In genomic region chr4:105210901-105211300, GRCh38 we compare ENCODE assay signal across 23 cellular contexts.
DNase-seq lines count a peak whose midpoint lies in the region; ATAC-seq and TF ChIP-seq lines count a peak whose summit lies in the region.
"Had no signal": no experiment of that assay in that cellular context is flagged by ENCODE, and none has a peak within 500 bp of the region (broad histone marks: within the 10 kb centered on the region; RNA-seq: fewer than 3 reads in every experiment).

No MANE protein-coding gene starts in this region.

- no peak overlapping the region for H3K4me2 ChIP-seq in hepatocyte
- H3K4me2 ChIP-seq in smooth muscle cell: no peak overlapping the region
- no peak overlapping the region for H3K4me2 ChIP-seq in SK-N-SH

- H3K9me2 ChIP-seq in hepatocyte (replicated peaks; ENCODE audit: insufficient read depth) (no peaks in the 10 kb centered on the region), SK-N-SH (no peaks in the 10 kb centered on the region)

- H3K27me3 Mint-ChIP-seq in IgD-negative memory B cell: no peaks in the 10 kb centered on the region
- no peaks in the 10 kb centered on the region for H3K27me3 Mint-ChIP-seq in chondrocyte (ENCODE audit: low read depth)

- H3K4me1 Mint-ChIP-seq in IgD-negative memory B cell: peaks cover 15 to 37% (median 33%) of the 10 kb centered on the region in 3 donors
- H3K4me1 Mint-ChIP-seq in chondrocyte (ENCODE audit: low read depth): peaks cover 17% of the 10 kb centered on the region

- POLR2A ChIA-PET in SK-N-SH (lab: Yijun Ruan, JAX): no interaction called here
- POLR2A ChIA-PET in HEK293T (lab: Yijun Ruan, JAX): no interaction called here

- H3K27me3 ChIP-seq in hepatocyte: no peaks in the 10 kb centered on the region
- no peaks in the 10 kb centered on the region for H3K27me3 ChIP-seq in smooth muscle cell (ENCODE audit: low read depth)
- no peaks in the 10 kb centered on the region for H3K27me3 ChIP-seq in SK-N-SH (ENCODE audit: insufficient read depth)
- H3K27me3 ChIP-seq: ovary, SJSA1 had no signal

- peak; percentile 69 for ATAC-seq in GM18909 (IDR thresholded peaks at IDR 0.05; ENCODE audit: poor library complexity, unreplicated experiment)
- ATAC-seq: CD8-positive, alpha-beta T cell; lower lobe of right lung; sciatic nerve had no signal

- H3K27ac ChIP-seq in hepatocyte: peak overlapping the region; percentile 14
- H3K27ac ChIP-seq in smooth muscle cell (ENCODE audit: low read depth): peak overlapping the region; percentile 30
- H3K27ac ChIP-seq in SK-N-SH (ENCODE audit: low read depth in 2 of 2, low read length in 1 of 2): no peak overlapping the region
- H3K27ac ChIP-seq: lower lobe of right lung, ovary, SJSA1, WERI-Rb-1 had no signal

- DNase-seq in hepatocyte (ENCODE audit: low spot score) (peak; percentile 15), smooth muscle cell (lab: John Stamatoyannopoulos, UW; ENCODE audit: unreplicated experiment) (no peak), chondrocyte (ENCODE audit: low spot score) (no peak), NCI-H524 treated with DMSO at 0.1 percent for 48 hours (lab: John Stamatoyannopoulos, UW) (no peak), SK-N-SH (no peak), HEK293T (ENCODE audit: extremely low spot score) (no peak)
- DNase-seq: activated CD8-positive, alpha-beta memory T cell treated with anti-CD3 and anti-CD28 coated beads, Interleukin-2, amount 50 U/mL, for 4 hours; CD8-positive, alpha-beta T cell; DMS53; GF-D8; H9; immature natural killer cell; lower lobe of right lung; MM.1S; NCI-H1694 treated with DMSO at 0.1 percent for 48 hours; NCI-H226; ovary; WERI-Rb-1 had no signal

- TF ChIP-seq RAD21 in SK-N-SH (IDR thresholded peaks at IDR 0.05; ENCODE audit: low read length): no peak

- H3K79me2 ChIP-seq in hepatocyte (peaks cover 27% of the 10 kb centered on the region), smooth muscle cell (ENCODE audit: low read depth) (no peaks in the 10 kb centered on the region), SK-N-SH (ENCODE audit: insufficient read depth) (peaks cover 33% of the 10 kb centered on the region; the same call in 1 of the 2 replicates)

- H3K4me3 Mint-ChIP-seq in IgD-negative memory B cell: no peak overlapping the region
- H3K4me3 Mint-ChIP-seq in chondrocyte (ENCODE audit: unreplicated experiment): no peak overlapping the region
- H3K4me3 Mint-ChIP-seq: CD8-positive, alpha-beta T cell; H9; immature natural killer cell; T-helper 2 cell treated with Interferon-gamma antibody and Interleukin-4, amounts not matched to agents 5 μg/mL and 100 μg/mL, for 36 hours had no signal

- no peak overlapping the region for H3K9ac ChIP-seq in smooth muscle cell (ENCODE audit: low read depth)
- H3K9ac ChIP-seq in SK-N-SH: no peak overlapping the region

- no peak for TF ChIP-seq CTCF in hepatocyte (IDR thresholded peaks at IDR 0.05; ENCODE audit: poor library complexity)
- no peak for TF ChIP-seq CTCF in smooth muscle cell (IDR thresholded peaks at IDR 0.05; ENCODE audit: borderline replicate concordance, insufficient read depth, poor library complexity, severe bottlenecking)
- TF ChIP-seq CTCF in chondrocyte (IDR thresholded peaks at IDR 0.05): no peak
- TF ChIP-seq CTCF in SK-N-SH (IDR thresholded peaks at IDR 0.05): no peak

- H3K4me3 ChIP-seq in hepatocyte: no peak overlapping the region
- no peak overlapping the region for H3K4me3 ChIP-seq in smooth muscle cell
- no peak overlapping the region for H3K4me3 ChIP-seq in SK-N-SH (ENCODE audit: low read depth in 2 of 2, low read length in 1 of 2)
- H3K4me3 ChIP-seq: lower lobe of right lung, ovary, SJSA1 had no signal

- H3F3A ChIP-seq in smooth muscle cell (ENCODE audit: low read depth) (no peaks in the 10 kb centered on the region), SK-N-SH (replicated peaks; ENCODE audit: insufficient read depth) (peaks cover 4% of the 10 kb centered on the region)

- 71% methylated on average over 1 of the region's 1 CpG for WGBS in hepatocyte (ENCODE audit: low lambda C conversion rate, missing lambda C conversion rate)
- WGBS in smooth muscle cell (ENCODE audit: low lambda C conversion rate): 82% methylated on average over 1 of the region's 1 CpG
- 97% methylated on average over 1 of the region's 1 CpG for WGBS in SK-N-SH (ENCODE audit: low lambda C conversion rate)

- H3K9me3 ChIP-seq in hepatocyte (ENCODE audit: low read depth) (no peaks in the 10 kb centered on the region), smooth muscle cell (replicated peaks; ENCODE audit: low read depth) (no peaks in the 10 kb centered on the region), SK-N-SH (no peaks in the 10 kb centered on the region)
- H3K9me3 ChIP-seq: lower lobe of right lung, ovary, SJSA1 had no signal

- peak overlapping the region in 2 of 3 donors; percentile 4 to 8 for H3K27ac Mint-ChIP-seq in IgD-negative memory B cell
- H3K27ac Mint-ChIP-seq in chondrocyte (ENCODE audit: unreplicated experiment): no peak overlapping the region
- H3K27ac Mint-ChIP-seq: CD8-positive, alpha-beta T cell; H9; T-helper 2 cell treated with Interferon-gamma antibody and Interleukin-4, amounts not matched to agents 5 μg/mL and 100 μg/mL, for 36 hours had no signal

- H3K4me1 ChIP-seq in hepatocyte (ENCODE audit: insufficient read depth) (no peaks in the 10 kb centered on the region), smooth muscle cell (ENCODE audit: low read depth) (peaks cover 4% of the 10 kb centered on the region), SK-N-SH (ENCODE audit: control insufficient read depth in 1 of 2, insufficient read depth in 2 of 2, low read depth in 1 of 2, low read length in 1 of 2) (peaks cover 2 to 11% of the 10 kb centered on the region in 2 experiments; a peak in 2 of 4 replicates)
- H3K4me1 ChIP-seq: lower lobe of right lung had no signal

- no peaks in the 10 kb centered on the region for H4K20me1 ChIP-seq in hepatocyte (ENCODE audit: insufficient read depth, poor library complexity, severe bottlenecking)
- peaks cover 60% of the 10 kb centered on the region for H4K20me1 ChIP-seq in smooth muscle cell (ENCODE audit: low read depth)
- H4K20me1 ChIP-seq in SK-N-SH (ENCODE audit: insufficient read depth): no peaks in the 10 kb centered on the region; the same call in 1 of the 2 replicates

- H3K9me3 Mint-ChIP-seq in IgD-negative memory B cell: no peaks in the 10 kb centered on the region
- H3K9me3 Mint-ChIP-seq in chondrocyte (ENCODE audit: low read depth): no peaks in the 10 kb centered on the region
- H3K9me3 Mint-ChIP-seq: CD8-positive, alpha-beta T cell; H9; immature natural killer cell; T-helper 2 cell treated with Interferon-gamma antibody and Interleukin-4, amounts not matched to agents 5 μg/mL and 100 μg/mL, for 36 hours had no signal

- CTCF ChIA-PET in SK-N-SH (lab: Yijun Ruan, JAX): no interaction called here
- CTCF ChIA-PET in HEK293T (lab: Yijun Ruan, JAX): no interaction called here

- H3K36me3 Mint-ChIP-seq in IgD-negative memory B cell: peaks cover 6% of the 10 kb centered on the region
- peaks cover 3% of the 10 kb centered on the region for H3K36me3 Mint-ChIP-seq in chondrocyte (ENCODE audit: low read depth)

- no peaks in the 10 kb centered on the region for H3K36me3 ChIP-seq in hepatocyte (replicated peaks; ENCODE audit: insufficient read depth, low read depth)
- no peaks in the 10 kb centered on the region for H3K36me3 ChIP-seq in smooth muscle cell (ENCODE audit: low read depth)
- H3K36me3 ChIP-seq in SK-N-SH (replicated peaks in 1 of 2; ENCODE audit: control insufficient read depth in 1 of 2, insufficient read depth in 2 of 2, low read length in 1 of 2): peaks cover 0 to 2% of the 10 kb centered on the region in 2 experiments
- H3K36me3 ChIP-seq: lower lobe of right lung, ovary, SJSA1, WERI-Rb-1 had no signal

- no peak overlapping the region for H2AFZ ChIP-seq in hepatocyte
- H2AFZ ChIP-seq in smooth muscle cell (ENCODE audit: low read depth): no peak overlapping the region
- H2AFZ ChIP-seq in SK-N-SH (ENCODE audit: low read depth): no peak overlapping the region

- no peak for TF ChIP-seq EP300 in SK-N-SH (IDR thresholded peaks at IDR 0.05; ENCODE audit: borderline replicate concordance in 1 of 2, low read depth in 1 of 2, low read length in 1 of 2)

TF ChIP-seq in SK-N-SH, 30 proteins besides CTCF, POLR2A, EP300 and RAD21 (continues in another document):
- TF ChIP-seq, protein P1, sequence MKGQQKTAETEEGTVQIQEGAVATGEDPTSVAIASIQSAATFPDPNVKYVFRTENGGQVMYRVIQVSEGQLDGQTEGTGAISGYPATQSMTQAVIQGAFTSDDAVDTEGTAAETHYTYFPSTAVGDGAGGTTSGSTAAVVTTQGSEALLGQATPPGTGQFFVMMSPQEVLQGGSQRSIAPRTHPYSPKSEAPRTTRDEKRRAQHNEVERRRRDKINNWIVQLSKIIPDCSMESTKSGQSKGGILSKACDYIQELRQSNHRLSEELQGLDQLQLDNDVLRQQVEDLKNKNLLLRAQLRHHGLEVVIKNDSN (IDR thresholded peaks at IDR 0.05; ENCODE audit: borderline replicate concordance, low read depth): no peak
- TF ChIP-seq TEAD4 (IDR thresholded peaks at IDR 0.05; ENCODE audit: borderline replicate concordance, insufficient read depth) (no peak), RXRA (IDR thresholded peaks at IDR 0.05; ENCODE audit: borderline replicate concordance, low read depth) (no peak), SMC3 (IDR thresholded peaks at IDR 0.05; ENCODE audit: low read depth, low read length) (no peak), YY1 (IDR thresholded peaks at IDR 0.05; ENCODE audit: low read depth) (no peak)

TF ChIP-seq in HEK293T, 16 proteins besides CTCF, POLR2A, EP300 and RAD21:
- TF ChIP-seq SUZ12 (IDR thresholded peaks at IDR 0.05) (no peak), ARNT (IDR thresholded peaks at IDR 0.05) (no peak), CTBP1 (IDR thresholded peaks at IDR 0.05; ENCODE audit: borderline replicate concordance) (no peak), LEF1 (IDR thresholded peaks at IDR 0.05; ENCODE audit: borderline replicate concordance) (no peak), PKNOX1 (IDR thresholded peaks at IDR 0.05) (no peak), HDGF (IDR thresholded peaks at IDR 0.05; ENCODE audit: borderline replicate concordance) (no peak), ZNF384 (IDR thresholded peaks at IDR 0.05) (no peak), BHLHE40 (IDR thresholded peaks at IDR 0.05; ENCODE audit: borderline replicate concordance) (no peak), FOXA1 (IDR thresholded peaks at IDR 0.05) (no peak), FOXM1 (IDR thresholded peaks at IDR 0.05; ENCODE audit: borderline replicate concordance) (no peak), TARDBP (IDR thresholded peaks at IDR 0.05) (no peak)
TF ChIP-seq in HEK293T: peak in this region for 0.

Comparison
In these comparisons a context has a peak if more than half of its experiments do, and no peak if none do; other contexts are left out.
1. H3K27ac ChIP-seq: peak in hepatocyte (single experiment) and smooth muscle cell (single experiment); none in SK-N-SH (0 of 2).